Comparison of ENCODE assay signal across 1 cellular context in the genomic region with DNA sequence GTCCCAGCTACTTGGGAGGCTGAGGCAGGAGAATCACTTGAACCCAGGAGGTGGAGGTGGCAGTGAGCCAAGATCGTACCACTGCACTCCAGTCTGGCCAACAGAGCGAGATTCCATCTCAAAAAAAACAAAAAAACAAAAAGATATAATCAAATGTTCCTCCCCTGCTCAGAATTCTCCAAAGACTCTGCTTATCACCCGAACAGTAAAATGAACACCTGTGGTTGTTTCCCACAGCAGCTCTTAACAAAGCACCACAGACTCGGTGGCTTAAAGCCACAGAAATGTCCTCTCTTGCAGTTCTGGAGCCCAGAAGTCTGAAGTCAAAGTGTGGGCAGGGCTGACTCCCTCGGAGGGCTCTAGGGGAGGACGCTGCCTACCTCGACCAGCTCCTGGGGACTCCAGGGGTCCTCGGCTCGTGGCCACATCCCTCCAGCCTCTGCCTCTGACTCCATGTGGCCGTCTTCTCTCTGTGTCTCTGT.
A peak's percentile ranks its signal among the peaks of the same experiment; 100 is the strongest.
TF ChIP-seq lines count a peak whose summit lies in the region.

No MANE protein-coding gene starts in this region.

TF ChIP-seq in K562, 482 proteins besides CTCF, POLR2A, EP300 and RAD21 (continues in another document):
- TF ChIP-seq TBL1XR1 (IDR thresholded peaks at IDR 0.05; ENCODE audit: low read length in 2 of 2): no peak
- TF ChIP-seq, protein P1, sequence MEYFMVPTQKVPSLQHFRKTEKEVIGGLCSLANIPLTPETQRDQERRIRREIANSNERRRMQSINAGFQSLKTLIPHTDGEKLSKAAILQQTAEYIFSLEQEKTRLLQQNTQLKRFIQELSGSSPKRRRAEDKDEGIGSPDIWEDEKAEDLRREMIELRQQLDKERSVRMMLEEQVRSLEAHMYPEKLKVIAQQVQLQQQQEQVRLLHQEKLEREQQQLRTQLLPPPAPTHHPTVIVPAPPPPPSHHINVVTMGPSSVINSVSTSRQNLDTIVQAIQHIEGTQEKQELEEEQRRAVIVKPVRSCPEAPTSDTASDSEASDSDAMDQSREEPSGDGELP (CRISPR knock-in tag; IDR thresholded peaks at IDR 0.05; ENCODE audit: borderline replicate concordance): peak; percentile 36; the same call in 1 of the 2 replicates
- no peak for TF ChIP-seq ZNF511 (CRISPR knock-in tag; IDR thresholded peaks at IDR 0.05)
- no peak for TF ChIP-seq BDP1 (IDR thresholded peaks at IDR 0.05; ENCODE audit: insufficient read depth, insufficient read length)
- no peak for TF ChIP-seq RBM17 (IDR thresholded peaks at IDR 0.05; ENCODE audit: borderline replicate concordance, low read depth, low read length)
- TF ChIP-seq CBFA2T2 (conservative IDR thresholded peaks at IDR 0.05): peak; percentile 52
- TF ChIP-seq MCM3 (IDR thresholded peaks at IDR 0.05): no peak
- TF ChIP-seq HNRNPK (IDR thresholded peaks at IDR 0.05; ENCODE audit: low read depth, low read length, poor library complexity, severe bottlenecking): no peak
- no peak for TF ChIP-seq PHB (CRISPR knock-in tag; IDR thresholded peaks at IDR 0.05)
- no peak for TF ChIP-seq SRSF3 (IDR thresholded peaks at IDR 0.05; ENCODE audit: insufficient read depth, low read length)
- TF ChIP-seq REST (CRISPR knock-in tag; IDR thresholded peaks at IDR 0.05; ENCODE audit: low read depth): no peak
- TF ChIP-seq DPF2 (IDR thresholded peaks at IDR 0.05): peak; percentile 31; the same call in 1 of the 2 replicates
- TF ChIP-seq SAFB (IDR thresholded peaks at IDR 0.05; ENCODE audit: borderline replicate concordance, low read depth, low read length): no peak
- TF ChIP-seq TCF3 (CRISPR knock-in tag; IDR thresholded peaks at IDR 0.05): peak; percentile 68
- TF ChIP-seq GABPB1 (CRISPR knock-in tag; IDR thresholded peaks at IDR 0.05): no peak
- peak; percentile 49; the same call in 1 of the 2 replicates for TF ChIP-seq ARID1B (IDR thresholded peaks at IDR 0.05)
- peak; percentile 87 for TF ChIP-seq NFIC (IDR thresholded peaks at IDR 0.05)
- TF ChIP-seq U2AF2 (optimal IDR thresholded peaks at IDR 0.05; ENCODE audit: low read depth, low read length): no peak
- TF ChIP-seq, protein P2, sequence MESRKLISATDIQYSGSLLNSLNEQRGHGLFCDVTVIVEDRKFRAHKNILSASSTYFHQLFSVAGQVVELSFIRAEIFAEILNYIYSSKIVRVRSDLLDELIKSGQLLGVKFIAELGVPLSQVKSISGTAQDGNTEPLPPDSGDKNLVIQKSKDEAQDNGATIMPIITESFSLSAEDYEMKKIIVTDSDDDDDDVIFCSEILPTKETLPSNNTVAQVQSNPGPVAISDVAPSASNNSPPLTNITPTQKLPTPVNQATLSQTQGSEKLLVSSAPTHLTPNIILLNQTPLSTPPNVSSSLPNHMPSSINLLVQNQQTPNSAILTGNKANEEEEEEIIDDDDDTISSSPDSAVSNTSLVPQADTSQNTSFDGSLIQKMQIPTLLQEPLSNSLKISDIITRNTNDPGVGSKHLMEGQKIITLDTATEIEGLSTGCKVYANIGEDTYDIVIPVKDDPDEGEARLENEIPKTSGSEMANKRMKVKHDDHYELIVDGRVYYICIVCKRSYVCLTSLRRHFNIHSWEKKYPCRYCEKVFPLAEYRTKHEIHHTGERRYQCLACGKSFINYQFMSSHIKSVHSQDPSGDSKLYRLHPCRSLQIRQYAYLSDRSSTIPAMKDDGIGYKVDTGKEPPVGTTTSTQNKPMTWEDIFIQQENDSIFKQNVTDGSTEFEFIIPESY (CRISPR knock-in tag; IDR thresholded peaks at IDR 0.05): peak; percentile 51; the same call in 1 of the 2 replicates
- TF ChIP-seq KDM2B (CRISPR knock-in tag; IDR thresholded peaks at IDR 0.05): no peak
- TF ChIP-seq ZNF277 (CRISPR knock-in tag; IDR thresholded peaks at IDR 0.05; ENCODE audit: borderline replicate concordance): no peak
- TF ChIP-seq POLR2G (IDR thresholded peaks at IDR 0.05; ENCODE audit: low read depth, low read length): no peak
- 0 out of 4 replicates have a peak, but pooled peaks of 1 of the 2 experiments have one; percentile 11 for TF ChIP-seq TRIM24 (IDR thresholded peaks at IDR 0.05)
- TF ChIP-seq TGIF2 (CRISPR knock-in tag; IDR thresholded peaks at IDR 0.05): no peak
- TF ChIP-seq SMAD4 (CRISPR knock-in tag; conservative IDR thresholded peaks at IDR 0.05): no peak
- peak; percentile 49 for TF ChIP-seq PRDM10 (IDR thresholded peaks at IDR 0.05; ENCODE audit: partially characterized antibody)
- no peak for TF ChIP-seq CBX3 (IDR thresholded peaks at IDR 0.05; ENCODE audit: borderline replicate concordance in 1 of 2, low read length in 2 of 2)
- TF ChIP-seq TAL1 (IDR thresholded peaks at IDR 0.05): peak; percentile 53
- TF ChIP-seq, protein P3, sequence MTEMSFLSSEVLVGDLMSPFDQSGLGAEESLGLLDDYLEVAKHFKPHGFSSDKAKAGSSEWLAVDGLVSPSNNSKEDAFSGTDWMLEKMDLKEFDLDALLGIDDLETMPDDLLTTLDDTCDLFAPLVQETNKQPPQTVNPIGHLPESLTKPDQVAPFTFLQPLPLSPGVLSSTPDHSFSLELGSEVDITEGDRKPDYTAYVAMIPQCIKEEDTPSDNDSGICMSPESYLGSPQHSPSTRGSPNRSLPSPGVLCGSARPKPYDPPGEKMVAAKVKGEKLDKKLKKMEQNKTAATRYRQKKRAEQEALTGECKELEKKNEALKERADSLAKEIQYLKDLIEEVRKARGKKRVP (CRISPR knock-in tag; IDR thresholded peaks at IDR 0.05): no peak
- no peak for TF ChIP-seq ZZZ3 (IDR thresholded peaks at IDR 0.05)
- TF ChIP-seq, protein P4, sequence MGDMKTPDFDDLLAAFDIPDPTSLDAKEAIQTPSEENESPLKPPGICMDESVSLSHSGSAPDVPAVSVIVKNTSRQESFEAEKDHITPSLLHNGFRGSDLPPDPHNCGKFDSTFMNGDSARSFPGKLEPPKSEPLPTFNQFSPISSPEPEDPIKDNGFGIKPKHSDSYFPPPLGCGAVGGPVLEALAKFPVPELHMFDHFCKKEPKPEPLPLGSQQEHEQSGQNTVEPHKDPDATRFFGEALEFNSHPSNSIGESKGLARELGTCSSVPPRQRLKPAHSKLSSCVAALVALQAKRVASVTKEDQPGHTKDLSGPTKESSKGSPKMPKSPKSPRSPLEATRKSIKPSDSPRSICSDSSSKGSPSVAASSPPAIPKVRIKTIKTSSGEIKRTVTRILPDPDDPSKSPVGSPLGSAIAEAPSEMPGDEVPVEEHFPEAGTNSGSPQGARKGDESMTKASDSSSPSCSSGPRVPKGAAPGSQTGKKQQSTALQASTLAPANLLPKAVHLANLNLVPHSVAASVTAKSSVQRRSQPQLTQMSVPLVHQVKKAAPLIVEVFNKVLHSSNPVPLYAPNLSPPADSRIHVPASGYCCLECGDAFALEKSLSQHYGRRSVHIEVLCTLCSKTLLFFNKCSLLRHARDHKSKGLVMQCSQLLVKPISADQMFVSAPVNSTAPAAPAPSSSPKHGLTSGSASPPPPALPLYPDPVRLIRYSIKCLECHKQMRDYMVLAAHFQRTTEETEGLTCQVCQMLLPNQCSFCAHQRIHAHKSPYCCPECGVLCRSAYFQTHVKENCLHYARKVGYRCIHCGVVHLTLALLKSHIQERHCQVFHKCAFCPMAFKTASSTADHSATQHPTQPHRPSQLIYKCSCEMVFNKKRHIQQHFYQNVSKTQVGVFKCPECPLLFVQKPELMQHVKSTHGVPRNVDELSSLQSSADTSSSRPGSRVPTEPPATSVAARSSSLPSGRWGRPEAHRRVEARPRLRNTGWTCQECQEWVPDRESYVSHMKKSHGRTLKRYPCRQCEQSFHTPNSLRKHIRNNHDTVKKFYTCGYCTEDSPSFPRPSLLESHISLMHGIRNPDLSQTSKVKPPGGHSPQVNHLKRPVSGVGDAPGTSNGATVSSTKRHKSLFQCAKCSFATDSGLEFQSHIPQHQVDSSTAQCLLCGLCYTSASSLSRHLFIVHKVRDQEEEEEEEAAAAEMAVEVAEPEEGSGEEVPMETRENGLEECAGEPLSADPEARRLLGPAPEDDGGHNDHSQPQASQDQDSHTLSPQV (IDR thresholded peaks at IDR 0.05): no peak
- no peak for TF ChIP-seq NRF1 (conservative IDR thresholded peaks at IDR 0.05 in 1 of 2, IDR thresholded peaks at IDR 0.05 in 1 of 2)
- TF ChIP-seq NKRF (IDR thresholded peaks at IDR 0.05; ENCODE audit: borderline replicate concordance): no peak
- TF ChIP-seq BCOR (IDR thresholded peaks at IDR 0.05): peak; percentile 42; the same call in 1 of the 2 replicates
- TF ChIP-seq MXI1 (IDR thresholded peaks at IDR 0.05; ENCODE audit: low read depth, low read length): no peak
- no peak for TF ChIP-seq SMARCB1 (IDR thresholded peaks at IDR 0.05; ENCODE audit: insufficient read length, low read depth)
